ENCODE assay signal across 1 cellular context in the genomic region with DNA sequence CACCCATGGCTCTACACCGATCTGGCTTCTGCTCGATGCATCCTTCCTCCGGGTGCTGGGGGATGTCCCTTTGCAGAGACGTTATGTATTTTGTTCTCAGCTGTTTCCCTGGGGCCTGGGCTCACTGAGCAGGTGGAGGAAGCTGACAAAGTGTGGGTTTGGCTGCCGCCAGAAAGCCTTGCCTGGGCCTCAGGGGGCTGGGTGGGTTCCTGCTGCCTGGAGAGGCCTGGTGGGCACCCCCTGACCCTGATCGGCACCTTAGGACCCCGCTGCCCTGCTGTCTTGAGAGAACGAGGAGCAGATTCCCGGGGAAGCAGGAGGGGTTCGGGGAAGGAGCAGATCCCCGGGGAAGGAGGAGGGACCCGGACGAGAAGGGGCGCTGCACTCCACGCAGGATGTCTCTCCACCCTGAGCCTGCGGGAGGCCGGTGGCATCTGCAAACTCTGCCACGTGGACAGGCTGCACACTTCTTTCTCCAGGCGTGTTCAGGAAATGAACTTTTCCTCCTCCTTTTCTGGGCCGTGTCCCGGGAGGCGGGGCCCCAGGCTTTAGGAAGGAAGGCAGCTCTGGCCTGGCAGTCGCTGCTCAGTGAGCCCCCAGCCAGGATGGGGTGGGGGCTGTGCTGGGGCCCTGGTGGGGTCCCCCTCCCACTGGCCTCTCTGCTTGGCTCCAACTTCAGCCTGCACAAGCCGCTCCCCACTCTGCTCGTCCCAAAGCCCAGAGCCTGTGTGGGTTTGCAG.
TF ChIP-seq lines count a peak whose summit lies in the region.

No MANE protein-coding gene starts in this region.

TF ChIP-seq in WTC11, 78 proteins besides CTCF, POLR2A, EP300 and RAD21 (continued from another document):
- TF ChIP-seq, protein P1, sequence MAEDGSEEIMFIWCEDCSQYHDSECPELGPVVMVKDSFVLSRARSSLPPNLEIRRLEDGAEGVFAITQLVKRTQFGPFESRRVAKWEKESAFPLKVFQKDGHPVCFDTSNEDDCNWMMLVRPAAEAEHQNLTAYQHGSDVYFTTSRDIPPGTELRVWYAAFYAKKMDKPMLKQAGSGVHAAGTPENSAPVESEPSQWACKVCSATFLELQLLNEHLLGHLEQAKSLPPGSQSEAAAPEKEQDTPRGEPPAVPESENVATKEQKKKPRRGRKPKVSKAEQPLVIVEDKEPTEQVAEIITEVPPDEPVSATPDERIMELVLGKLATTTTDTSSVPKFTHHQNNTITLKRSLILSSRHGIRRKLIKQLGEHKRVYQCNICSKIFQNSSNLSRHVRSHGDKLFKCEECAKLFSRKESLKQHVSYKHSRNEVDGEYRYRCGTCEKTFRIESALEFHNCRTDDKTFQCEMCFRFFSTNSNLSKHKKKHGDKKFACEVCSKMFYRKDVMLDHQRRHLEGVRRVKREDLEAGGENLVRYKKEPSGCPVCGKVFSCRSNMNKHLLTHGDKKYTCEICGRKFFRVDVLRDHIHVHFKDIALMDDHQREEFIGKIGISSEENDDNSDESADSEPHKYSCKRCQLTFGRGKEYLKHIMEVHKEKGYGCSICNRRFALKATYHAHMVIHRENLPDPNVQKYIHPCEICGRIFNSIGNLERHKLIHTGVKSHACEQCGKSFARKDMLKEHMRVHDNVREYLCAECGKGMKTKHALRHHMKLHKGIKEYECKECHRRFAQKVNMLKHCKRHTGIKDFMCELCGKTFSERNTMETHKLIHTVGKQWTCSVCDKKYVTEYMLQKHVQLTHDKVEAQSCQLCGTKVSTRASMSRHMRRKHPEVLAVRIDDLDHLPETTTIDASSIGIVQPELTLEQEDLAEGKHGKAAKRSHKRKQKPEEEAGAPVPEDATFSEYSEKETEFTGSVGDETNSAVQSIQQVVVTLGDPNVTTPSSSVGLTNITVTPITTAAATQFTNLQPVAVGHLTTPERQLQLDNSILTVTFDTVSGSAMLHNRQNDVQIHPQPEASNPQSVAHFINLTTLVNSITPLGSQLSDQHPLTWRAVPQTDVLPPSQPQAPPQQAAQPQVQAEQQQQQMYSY (CRISPR knock-in tag; IDR thresholded peaks at IDR 0.05) = no peak
- TF ChIP-seq TEAD4 (CRISPR knock-in tag; IDR thresholded peaks at IDR 0.05) = no peak
- TF ChIP-seq SMAD4 (CRISPR knock-in tag; IDR thresholded peaks at IDR 0.05) = no peak
- TF ChIP-seq ZSCAN18 (CRISPR knock-in tag; IDR thresholded peaks at IDR 0.05) = no peak
- no peak for TF ChIP-seq ZNF423 (CRISPR knock-in tag; IDR thresholded peaks at IDR 0.05)
- TF ChIP-seq JUN (CRISPR knock-in tag; IDR thresholded peaks at IDR 0.05) = no peak
- TF ChIP-seq MXD4 (CRISPR knock-in tag; IDR thresholded peaks at IDR 0.05; ENCODE audit: borderline replicate concordance) = no peak
- no peak for TF ChIP-seq ATF1 (CRISPR knock-in tag; IDR thresholded peaks at IDR 0.05)
- TF ChIP-seq USF1 (CRISPR knock-in tag; IDR thresholded peaks at IDR 0.05) = no peak
- no peak for TF ChIP-seq ZNF512 (CRISPR knock-in tag; IDR thresholded peaks at IDR 0.05; ENCODE audit: borderline replicate concordance)
